ENCODE assay signal across 8 cellular contexts in the genomic region with DNA sequence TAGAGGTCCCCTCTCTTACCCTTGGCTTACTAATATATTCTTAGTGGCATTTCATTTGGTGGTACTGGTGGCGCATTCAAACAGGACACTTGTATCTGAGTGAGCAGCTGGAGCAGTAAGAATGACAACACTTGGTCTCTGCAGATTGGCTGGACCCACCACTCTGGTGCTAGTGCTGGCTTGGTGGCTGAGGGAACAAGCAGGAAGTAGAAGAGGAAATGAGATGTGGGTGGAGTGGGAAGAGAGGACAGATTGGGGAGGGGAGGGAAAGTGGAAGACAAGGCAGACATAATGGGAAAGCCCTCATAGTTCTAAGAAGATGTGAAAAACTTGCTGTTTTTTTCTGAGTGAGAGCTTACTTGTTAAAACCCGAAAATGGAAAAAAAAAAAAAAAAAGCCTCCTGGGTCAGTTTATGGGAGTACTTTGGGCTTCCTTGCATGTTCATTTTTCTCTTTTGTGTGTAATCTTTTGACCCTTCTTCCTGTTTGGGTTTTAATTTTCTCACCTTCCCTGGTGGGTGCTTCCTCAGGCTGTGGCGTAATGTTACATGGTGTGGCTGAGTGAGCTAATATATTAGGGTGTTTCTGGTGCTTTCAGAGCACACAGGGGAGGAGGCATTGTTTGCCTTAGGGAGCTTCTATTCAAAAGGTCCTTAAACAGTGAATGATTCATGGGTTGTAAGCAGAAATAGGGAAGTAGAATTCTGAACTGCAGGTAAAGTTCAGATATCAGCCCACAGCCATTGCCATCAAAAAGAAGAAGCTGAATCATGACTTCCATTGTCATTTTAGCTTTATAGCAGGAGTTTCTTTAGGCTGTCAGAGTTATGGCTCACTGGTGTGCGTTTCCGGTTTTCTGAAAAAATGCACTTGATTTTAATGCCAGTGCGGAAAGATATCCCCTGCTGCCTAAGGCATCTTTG.
DNase-seq lines count a peak whose midpoint lies in the region; ATAC-seq and TF ChIP-seq lines count a peak whose summit lies in the region.

No MANE protein-coding gene starts in this region.

- H3K27ac ChIP-seq in neutrophil = peak overlapping the region; percentile 84

- DNase-seq in DMS153 treated with DMSO at 0.1 percent for 48 hours (lab: John Stamatoyannopoulos, UW; ENCODE audit: unreplicated experiment) = peak; percentile 61
- DNase-seq in SKM-1 treated with dmso at 0.1 percent for 144 hours (lab: John Stamatoyannopoulos, UW; ENCODE audit: unreplicated experiment) = peak; percentile 70
- DNase-seq in effector CD4-positive, alpha-beta T cell = peak; percentile 9
- no peak for DNase-seq in cortex of kidney (lab: John Stamatoyannopoulos, UW)
- no peak for DNase-seq in iPS-NIHi11 (ENCODE audit: low spot score)

- H3K36me3 ChIP-seq in neutrophil = no peaks in the 10 kb centered on the region

- H3K9me3 ChIP-seq in neutrophil = no peaks in the 10 kb centered on the region

- peak overlapping the region; percentile 15 to 29 for H3K4me3 ChIP-seq in neutrophil (ENCODE audit: low read depth in 1 of 2, low read length in 1 of 2)

- peaks cover 35 to 62% of the 10 kb centered on the region in 2 experiments for H3K4me1 ChIP-seq in neutrophil (ENCODE audit: control insufficient read depth in 1 of 2, insufficient read depth in 1 of 2, low read depth in 1 of 2, low read length in 1 of 2)

- H3K27me3 ChIP-seq in neutrophil = no peaks in the 10 kb centered on the region

- TF ChIP-seq CTCF in neutrophil (IDR thresholded peaks at IDR 0.05) = no peak

- ATAC-seq in GM19372 (IDR thresholded peaks at IDR 0.05; ENCODE audit: low read depth, unreplicated experiment) (peak; percentile 88), HG03175 (IDR thresholded peaks at IDR 0.05; ENCODE audit: unreplicated experiment) (peak; percentile 96)

Comparison
In these comparisons a context has a peak if more than half of its experiments do, and no peak if none do; other contexts are left out.
1. DNase-seq: peak in DMS153 treated with DMSO at 0.1 percent for 48 hours (single experiment), SKM-1 treated with dmso at 0.1 percent for 144 hours (single experiment) and effector CD4-positive, alpha-beta T cell (single experiment); none in cortex of kidney (single experiment) and iPS-NIHi11 (single experiment).